13 cellular contexts compared by ENCODE assay signal in genomic region chr14:77541905-77542304, GRCh38. TPM values are rescaled to one million over a fixed set of nuclear protein-coding genes. Genes with fewer than 3 reads are reported as not detected.
DNase-seq lines count a peak whose midpoint lies in the region; ATAC-seq and TF ChIP-seq lines count a peak whose summit lies in the region.
"Had no signal": no experiment of that assay in that cellular context is flagged by ENCODE, and none has a peak within 500 bp of the region (broad histone marks: within the 10 kb centered on the region; RNA-seq: fewer than 3 reads in every experiment).

No MANE protein-coding gene starts in this region.

- POLR2A ChIA-PET in CD8-positive, alpha-beta T cell (lab: Charles Lee) = no interaction called here

- H3K27ac Mint-ChIP-seq in activated CD4-positive, alpha-beta T cell treated with anti-CD3 and anti-CD28 coated beads, Interleukin-2, amount 10 ng/mL, durations not matched to agents 24 days and 14 days = peak overlapping the region; percentile 3
- H3K27ac Mint-ChIP-seq in brain = peak overlapping the region in 4 of 5 experiments; percentile 78 to 93 (median 86)
- H3K27ac Mint-ChIP-seq in CD8-positive, alpha-beta T cell = no peak overlapping the region

- no peak for TF ChIP-seq POLR2A in stomach (IDR thresholded peaks at IDR 0.05)

- H3K4me3 ChIP-seq in stomach = no peak overlapping the region
- no peak overlapping the region for H3K4me3 ChIP-seq in CD8-positive, alpha-beta T cell (ENCODE audit: low read depth, low read length)
- H3K4me3 ChIP-seq: A549 had no signal

- no peaks in the 10 kb centered on the region for H3K27me3 ChIP-seq in stomach
- H3K27me3 ChIP-seq in CD8-positive, alpha-beta T cell (ENCODE audit: insufficient read depth, low read length) = no peaks in the 10 kb centered on the region

- intact Hi-C loops in activated CD4-positive, alpha-beta T cell treated with anti-CD3 and anti-CD28 coated beads, Interleukin-2, amount 10 ng/mL, durations not matched to agents 24 days and 14 days (cut with micrococcal nuclease) = no loop called here
- intact Hi-C loops in stomach (cut with DNase I; ENCODE audit: low total_unique reads) = loop anchor here (10.0 kb wide), 1 partner anchor 87 kb away; the partner anchor contains the start of genes AHSA1 and VIPAS39
- intact Hi-C loops in CD8-positive, alpha-beta T cell (cut with DNase I, micrococcal nuclease) = no loop called here

- peak overlapping the region in 3 of 5 donors; percentile 59 to 62 (median 60) for H3K27ac ChIP-seq in stomach
- no peak overlapping the region for H3K27ac ChIP-seq in CD8-positive, alpha-beta T cell (ENCODE audit: low read depth, low read length)
- H3K27ac ChIP-seq: A549 had no signal

- CTCF ChIA-PET in CD8-positive, alpha-beta T cell (lab: Charles Lee) = no interaction called here

- TF ChIP-seq CTCF in brain (conservative IDR thresholded peaks at IDR 0.05) (no peak), stomach (IDR thresholded peaks at IDR 0.05) (no peak)
- TF ChIP-seq CTCF in CD8-positive, alpha-beta T cell (IDR thresholded peaks at IDR 0.05) = no peak

- no peaks in the 10 kb centered on the region for H3K9me3 ChIP-seq in stomach
- no peaks in the 10 kb centered on the region for H3K9me3 ChIP-seq in CD8-positive, alpha-beta T cell (ENCODE audit: low read length)
- H3K9me3 ChIP-seq: A549 had no signal

- peaks cover 0 to 45% (median 30%) of the 10 kb centered on the region in 4 donors for H3K36me3 ChIP-seq in stomach
- peaks cover 5% of the 10 kb centered on the region for H3K36me3 ChIP-seq in CD8-positive, alpha-beta T cell (ENCODE audit: insufficient read depth, low read length)

- ATAC-seq in HG02884 (IDR thresholded peaks at IDR 0.05; ENCODE audit: unreplicated experiment) = peak; percentile 61
- ATAC-seq in CD8-positive, alpha-beta T cell = no peak
- ATAC-seq: A549; naive thymus-derived CD4-positive, alpha-beta T cell had no signal

- TF ChIP-seq EP300 in stomach (IDR thresholded peaks at IDR 0.05) = no peak

- peaks cover 21% of the 10 kb centered on the region for H3K36me3 Mint-ChIP-seq in activated CD4-positive, alpha-beta T cell treated with anti-CD3 and anti-CD28 coated beads, Interleukin-2, amount 10 ng/mL, durations not matched to agents 24 days and 14 days (ENCODE audit: low read depth)
- peaks cover 26% of the 10 kb centered on the region for H3K36me3 Mint-ChIP-seq in brain
- peaks cover 50% of the 10 kb centered on the region for H3K36me3 Mint-ChIP-seq in CD8-positive, alpha-beta T cell

- 77 to 85% (median 78%) methylated on average over 4 of the region's 4 CpGs for WGBS in stomach, 5 donors

- DNase-seq in activated CD4-positive, alpha-beta T cell treated with anti-CD3 and anti-CD28 coated beads, Interleukin-2, amount 10 ng/mL, durations not matched to agents 24 days and 14 days = no peak
- DNase-seq in activated CD4-positive, alpha-beta T cell treated with anti-CD3 and anti-CD28 coated beads, Interleukin-2, amount 50 U/mL, for 1 hour = no peak
- DNase-seq in stomach = no peak
- DNase-seq in DMS53 (lab: John Stamatoyannopoulos, UW) = no peak
- DNase-seq in NCI-H226 = no peak
- no peak for DNase-seq in CD8-positive, alpha-beta T cell
- DNase-seq: GOT3; naive thymus-derived CD4-positive, alpha-beta T cell had no signal

- peak overlapping the region; percentile 22 for H3K4me3 Mint-ChIP-seq in activated CD4-positive, alpha-beta T cell treated with anti-CD3 and anti-CD28 coated beads, Interleukin-2, amount 10 ng/mL, durations not matched to agents 24 days and 14 days
- H3K4me3 Mint-ChIP-seq in brain = peak overlapping the region in 3 of 5 experiments; percentile 12 to 76 (median 52)
- H3K4me3 Mint-ChIP-seq in CD8-positive, alpha-beta T cell = no peak overlapping the region
- H3K4me3 Mint-ChIP-seq: central memory CD8-positive, alpha-beta T cell had no signal

- H3K4me1 ChIP-seq in stomach = peaks cover 12 to 44% (median 21%) of the 10 kb centered on the region in 4 donors
- H3K4me1 ChIP-seq in CD8-positive, alpha-beta T cell (ENCODE audit: insufficient read depth, low read length) = no peaks in the 10 kb centered on the region
- H3K4me1 ChIP-seq: A549 had no signal

- no peaks in the 10 kb centered on the region for H3K27me3 Mint-ChIP-seq in activated CD4-positive, alpha-beta T cell treated with anti-CD3 and anti-CD28 coated beads, Interleukin-2, amount 10 ng/mL, durations not matched to agents 24 days and 14 days
- H3K27me3 Mint-ChIP-seq in brain = no peaks in the 10 kb centered on the region
- H3K27me3 Mint-ChIP-seq in CD8-positive, alpha-beta T cell (ENCODE audit: low read depth) = no peaks in the 10 kb centered on the region
- H3K27me3 Mint-ChIP-seq: central memory CD8-positive, alpha-beta T cell; naive thymus-derived CD4-positive, alpha-beta T cell had no signal

- peaks cover 9% of the 10 kb centered on the region for H3K4me1 Mint-ChIP-seq in activated CD4-positive, alpha-beta T cell treated with anti-CD3 and anti-CD28 coated beads, Interleukin-2, amount 10 ng/mL, durations not matched to agents 24 days and 14 days
- peaks cover 24% of the 10 kb centered on the region for H3K4me1 Mint-ChIP-seq in brain
- H3K4me1 Mint-ChIP-seq in CD8-positive, alpha-beta T cell (ENCODE audit: low read depth) = peaks cover 10% of the 10 kb centered on the region

- H3K9me3 Mint-ChIP-seq in activated CD4-positive, alpha-beta T cell treated with anti-CD3 and anti-CD28 coated beads, Interleukin-2, amount 10 ng/mL, durations not matched to agents 24 days and 14 days = no peaks in the 10 kb centered on the region
- H3K9me3 Mint-ChIP-seq in brain = no peaks in the 10 kb centered on the region
- H3K9me3 Mint-ChIP-seq in CD8-positive, alpha-beta T cell = no peaks in the 10 kb centered on the region
- H3K9me3 Mint-ChIP-seq: central memory CD8-positive, alpha-beta T cell; naive thymus-derived CD4-positive, alpha-beta T cell had no signal

RNA-seq across cellular contexts. Expression of gene ISM2, which starts 43.3 kb away (rescaled TPM):
- 0.07 and 0.12 TPM in 2 replicates for total RNA-seq in activated CD4-positive, alpha-beta T cell treated with anti-CD3 and anti-CD28 coated beads, Interleukin-2, amount 10 ng/mL, durations not matched to agents 24 days and 14 days
- polyA plus RNA-seq in brain (ENCODE audit: insufficient read depth, low read depth, low replicate concordance) = 0.24 TPM
- total RNA-seq in stomach = under 1 TPM in 1 of 5 donors, not detected in 4; 0.37 TPM
- under 1 TPM in 1 of 3 donors, not detected in 2; 0.23 TPM for polyA plus RNA-seq in stomach
- not detected for total RNA-seq in CD8-positive, alpha-beta T cell
- total RNA-seq: HT1080; naive thymus-derived CD4-positive, alpha-beta T cell had no signal
- polyA plus RNA-seq: naive thymus-derived CD4-positive, alpha-beta T cell had no signal
